ENCODE assay signal across 10 cellular contexts in the genomic region with DNA sequence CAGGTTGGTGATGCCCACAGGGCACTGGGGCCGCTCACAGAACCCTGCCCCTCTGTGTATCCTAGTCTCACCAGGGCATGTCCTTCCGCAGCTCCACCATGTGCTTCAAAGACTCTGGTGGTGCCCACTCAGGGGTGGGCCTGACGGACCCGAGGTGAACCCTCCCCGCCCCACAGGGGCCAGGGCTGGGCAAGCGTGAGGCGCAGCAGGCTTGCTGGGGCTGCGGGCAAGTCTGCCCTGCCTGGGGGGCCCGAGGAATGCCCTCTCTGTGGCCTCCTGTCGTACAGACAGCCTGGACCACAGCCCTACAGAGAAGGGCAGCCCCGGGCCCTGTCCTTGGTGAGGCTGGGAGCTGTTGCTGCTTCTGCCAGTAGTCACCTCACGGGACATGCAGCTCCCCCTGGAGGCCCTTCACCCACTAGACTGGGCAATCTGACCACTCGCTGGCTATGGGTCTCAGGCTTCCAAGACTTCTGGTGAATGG. TPM values are rescaled to one million over a fixed set of nuclear protein-coding genes. Genes with fewer than 3 reads are reported as not detected.
DNase-seq lines count a peak whose midpoint lies in the region; ATAC-seq and TF ChIP-seq lines count a peak whose summit lies in the region.
"Had no signal": no experiment of that assay in that cellular context is flagged by ENCODE, and none has a peak within 500 bp of the region (broad histone marks: within the 10 kb centered on the region; RNA-seq: fewer than 3 reads in every experiment).

No MANE protein-coding gene starts in this region.

- H2AFZ ChIP-seq in HCT116 (ENCODE audit: low read depth, low read length, poor library complexity, severe bottlenecking) (no peak overlapping the region), SK-N-SH (ENCODE audit: low read depth) (no peak overlapping the region)

- H3K27ac ChIP-seq in HCT116 (ENCODE audit: low read depth, low read length) (no peak overlapping the region), SK-N-SH (ENCODE audit: low read depth in 2 of 2, low read length in 1 of 2) (no peak overlapping the region; a peak in 1 of 4 replicates), sigmoid colon (no peak overlapping the region)

- no peaks in the 10 kb centered on the region for H3K9me3 ChIP-seq in HCT116 (ENCODE audit: control insufficient read depth in 1 of 2, insufficient read depth in 1 of 2, low read depth in 1 of 2, low read length in 2 of 2)
- H3K9me3 ChIP-seq in SK-N-SH, result no peaks in the 10 kb centered on the region
- no peaks in the 10 kb centered on the region for H3K9me3 ChIP-seq in sigmoid colon

- H3K9me2 ChIP-seq in HCT116 (ENCODE audit: insufficient read depth), result no peaks in the 10 kb centered on the region
- no peaks in the 10 kb centered on the region for H3K9me2 ChIP-seq in SK-N-SH

- CTCF ChIA-PET in HCT116 (lab: Charles Lee), result interaction anchor here (0.6 to 1.2 kb wide), 2 partner anchors 21 to 70 kb away, joined by 3 to 4 read pairs; no protein-coding TSS in a partner anchor
- CTCF ChIA-PET in SK-N-SH (lab: Yijun Ruan, JAX), result interaction anchor here (0.7 to 2.4 kb wide), 15 partner anchors 9 to 105 kb away, joined by 3 to 13 read pairs (median 4); no protein-coding TSS in a partner anchor

- no peak for TF ChIP-seq POLR2A in HCT116 (IDR thresholded peaks at IDR 0.05; ENCODE audit: borderline replicate concordance, extremely low read depth, insufficient read depth, insufficient read length)
- TF ChIP-seq POLR2A in sigmoid colon (IDR thresholded peaks at IDR 0.05), result no peak

- POLR2A ChIA-PET in HCT116 (lab: Charles Lee) (no interaction called here), SK-N-SH (lab: Yijun Ruan, JAX) (interaction anchor here (0.7 to 1.2 kb wide), 2 partner anchors 91 to 782 kb away, joined by 3 to 5 read pairs; no protein-coding TSS in a partner anchor)

- H3K27me3 ChIP-seq in HCT116 (ENCODE audit: insufficient read depth, low read length) (no peaks in the 10 kb centered on the region), SK-N-SH (ENCODE audit: insufficient read depth) (no peaks in the 10 kb centered on the region), sigmoid colon (no peaks in the 10 kb centered on the region)

- peaks cover 2 to 6% of the 10 kb centered on the region in 2 experiments for H3K4me1 ChIP-seq in HCT116 (ENCODE audit: control insufficient read depth in 1 of 2, insufficient read depth in 2 of 2, low read length in 2 of 2)
- peaks cover 17 to 69% of the 10 kb centered on the region in 2 experiments; a peak in 3 of 4 replicates for H3K4me1 ChIP-seq in SK-N-SH (ENCODE audit: control insufficient read depth in 1 of 2, insufficient read depth in 2 of 2, low read depth in 1 of 2, low read length in 1 of 2)
- H3K4me1 ChIP-seq in sigmoid colon, result no peaks in the 10 kb centered on the region

- DNase-seq in HCT116 (ENCODE audit: low read depth, low spot score) (no peak), SK-N-SH (peak; percentile 61), foreskin fibroblast (peak in 1 of 2 donors; percentile 51), sigmoid colon (peak; percentile 66)
- DNase-seq: NCI-H2029; stimulated activated naive B cell treated with anti-CD40 and anti-IgM and Interleukin-4, amounts not matched to agents 10 μg/mL and 1 μg/mL and 100 μg/mL, for 72 hours had no signal

- no peak overlapping the region for H3K4me3 ChIP-seq in HCT116 (replicated peaks in 1 of 2; ENCODE audit: low read depth in 1 of 2, low read length in 2 of 2)
- H3K4me3 ChIP-seq in SK-N-SH (ENCODE audit: low read depth in 2 of 2, low read length in 1 of 2), result no peak overlapping the region
- H3K4me3 ChIP-seq in foreskin fibroblast (ENCODE audit: low read depth in 1 of 2, low read length in 2 of 2), result no peak overlapping the region
- no peak overlapping the region for H3K4me3 ChIP-seq in sigmoid colon

- TF ChIP-seq RAD21 in HCT116 (IDR thresholded peaks at IDR 0.05; ENCODE audit: low read depth) (peak; percentile 24; the same call in 1 of the 2 replicates), SK-N-SH (IDR thresholded peaks at IDR 0.05; ENCODE audit: low read length) (peak; percentile 33)

- H3K9ac ChIP-seq in HCT116 (ENCODE audit: low read length) (no peak overlapping the region), SK-N-SH (no peak overlapping the region)

- TF ChIP-seq CTCF in HCT116 (IDR thresholded peaks at IDR 0.05 in 2 of 3, conservative IDR thresholded peaks at IDR 0.05 in 1 of 3; ENCODE audit: borderline replicate concordance in 1 of 3, insufficient read depth in 1 of 3, low read depth in 2 of 3, low read length in 2 of 3) (peak in 2 of 3 experiments; percentile 29 to 52; a peak in 3 of 6 replicates), SK-N-SH (IDR thresholded peaks at IDR 0.05) (peak; percentile 52), foreskin fibroblast (IDR thresholded peaks at IDR 0.05; ENCODE audit: low read depth, low read length) (peak; percentile 52), sigmoid colon (IDR thresholded peaks at IDR 0.05) (no peak)

- RAD21 ChIA-PET in HCT116 (lab: Charles Lee; ENCODE audit: low non-redundant PET in 1 of 2, low total read pairs in 2 of 2, uncharacterized antibody in 2 of 2, unreplicated experiment in 2 of 2), result no interaction called here

- H3F3A ChIP-seq in SK-N-SH (replicated peaks; ENCODE audit: insufficient read depth), result no peaks in the 10 kb centered on the region

- intact Hi-C loops in HCT116 (cut with micrococcal nuclease), result no loop called here
- intact Hi-C loops in sigmoid colon (cut with DNase I), result no loop called here

- no TSS peak for BruUV-seq in HCT116 (replicated peaks; lab: Mats Ljungman, UMichigan)

- WGBS in SK-N-SH (ENCODE audit: low lambda C conversion rate), result no CpG with 5 or more reads among the region's 13 CpGs
- WGBS in sigmoid colon, 2 donors, result 93 to 94% methylated on average over 13 of the region's 13 CpGs

- H4K20me1 ChIP-seq in HCT116 (ENCODE audit: insufficient read depth) (no peaks in the 10 kb centered on the region), SK-N-SH (ENCODE audit: insufficient read depth) (no peaks in the 10 kb centered on the region)

- H3K36me3 ChIP-seq in HCT116 (ENCODE audit: control insufficient read depth in 1 of 2, insufficient read depth in 2 of 2, low read length in 2 of 2), result no peaks in the 10 kb centered on the region
- no peaks in the 10 kb centered on the region for H3K36me3 ChIP-seq in SK-N-SH (replicated peaks in 1 of 2; ENCODE audit: control insufficient read depth in 1 of 2, insufficient read depth in 2 of 2, low read length in 1 of 2)
- peaks cover 0 to 15% (median 0%) of the 10 kb centered on the region in 4 donors for H3K36me3 ChIP-seq in sigmoid colon

- H3K79me2 ChIP-seq in HCT116 (ENCODE audit: insufficient read depth, low read length) (no peaks in the 10 kb centered on the region), SK-N-SH (ENCODE audit: insufficient read depth) (no peaks in the 10 kb centered on the region)

- H3K4me2 ChIP-seq in HCT116 (ENCODE audit: low read length) (no peak overlapping the region), SK-N-SH (no peak overlapping the region)

- TF ChIP-seq EP300 in SK-N-SH (IDR thresholded peaks at IDR 0.05; ENCODE audit: borderline replicate concordance in 1 of 2, low read depth in 1 of 2, low read length in 1 of 2) (no peak), sigmoid colon (IDR thresholded peaks at IDR 0.05) (no peak)

- peak; percentile 65 for ATAC-seq in HCT116
- ATAC-seq in GM21576 (IDR thresholded peaks at IDR 0.05; ENCODE audit: unreplicated experiment), result no peak
- no peak for ATAC-seq in GM21360 (IDR thresholded peaks at IDR 0.05; ENCODE audit: unreplicated experiment)
- ATAC-seq in HG02884 (IDR thresholded peaks at IDR 0.05; ENCODE audit: unreplicated experiment), result no peak
- ATAC-seq in HG03342 (IDR thresholded peaks at IDR 0.05; ENCODE audit: unreplicated experiment), result no peak
- ATAC-seq: stimulated activated naive B cell treated with anti-CD40 and anti-IgM and Interleukin-4, amounts not matched to agents 10 μg/mL and 1 μg/mL and 100 μg/mL, for 72 hours had no signal

TF ChIP-seq in HCT116, 20 proteins besides CTCF, POLR2A, EP300 and RAD21 (continues in another document):
- TF ChIP-seq, protein P1, sequence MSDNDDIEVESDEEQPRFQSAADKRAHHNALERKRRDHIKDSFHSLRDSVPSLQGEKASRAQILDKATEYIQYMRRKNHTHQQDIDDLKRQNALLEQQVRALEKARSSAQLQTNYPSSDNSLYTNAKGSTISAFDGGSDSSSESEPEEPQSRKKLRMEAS (IDR thresholded peaks at IDR 0.05), result no peak
- TF ChIP-seq FOSL1 (IDR thresholded peaks at IDR 0.05; ENCODE audit: low read depth), result no peak
- TF ChIP-seq ELF1 (IDR thresholded peaks at IDR 0.05; ENCODE audit: borderline replicate concordance, low read depth), result no peak
- no peak for TF ChIP-seq SRF (IDR thresholded peaks at IDR 0.05; ENCODE audit: low read depth)
- TF ChIP-seq SP1 (IDR thresholded peaks at IDR 0.05; ENCODE audit: low read depth), result no peak

TF ChIP-seq in SK-N-SH, 30 proteins besides CTCF, POLR2A, EP300 and RAD21:
- TF ChIP-seq JUND (IDR thresholded peaks at IDR 0.05) (no peak), SMC3 (IDR thresholded peaks at IDR 0.05; ENCODE audit: low read depth, low read length) (peak; percentile 32; the same call in 1 of the 2 replicates)

RNA-seq across cellular contexts. Expression of a gene that starts 40.2 kb away (rescaled TPM):
- total RNA-seq in HCT116 (2021; ENCODE audit: unreplicated experiment) (3.9 TPM), sigmoid colon (1 to 10 TPM; 1.7 to 4.3 (median 3.3) TPM)
- polyA plus RNA-seq in HCT116 (2012), result 0.68 and 0.69 TPM in 2 replicates
- polyA plus RNA-seq in SK-N-SH (2012; rRNA removed) (not detected in 2 replicates), sigmoid colon (1 to 10 TPM in 2 of 3 donors, not detected in 1; 1.8 to 2.4 TPM)
- polyA plus RNA-seq in SK-N-SH (2012; cell fraction: cytosol; rRNA removed), result 0.07 TPM in 1 of 2 replicates, not detected in the other
- 0.29 and 0.41 TPM in 2 replicates for polyA plus RNA-seq in SK-N-SH (2012; cell fraction: nucleus; rRNA removed)

RNA-seq across cellular contexts. Expression of a gene that starts 53.9 kb away (rescaled TPM):
- total RNA-seq in HCT116 (2021; ENCODE audit: unreplicated experiment) (12.1 TPM), sigmoid colon (10 to 100 TPM in 1 of 4 donors, 1 to 10 TPM in 3; 3.6 to 15.0 (median 5.3) TPM)
- 8.8 and 10.9 TPM in 2 replicates for polyA plus RNA-seq in HCT116 (2012)
- polyA plus RNA-seq in SK-N-SH (2012; rRNA removed) (3.2 and 5.9 TPM in 2 replicates), sigmoid colon (1 to 10 TPM; 2.5 to 7.0 (median 3.0) TPM)
- polyA plus RNA-seq in SK-N-SH (2012; cell fraction: cytosol; rRNA removed), result 2.0 and 4.8 TPM in 2 replicates
- polyA plus RNA-seq in SK-N-SH (2012; cell fraction: nucleus; rRNA removed), result 7.7 and 10.0 TPM in 2 replicates

RNA-seq across cellular contexts. Expression of a gene that starts 53.9 kb away (rescaled TPM):
- 24.6 TPM for total RNA-seq in HCT116 (2021; ENCODE audit: unreplicated experiment)
- polyA plus RNA-seq in HCT116 (2012), result 13.7 and 15.3 TPM in 2 replicates
- polyA plus RNA-seq in SK-N-SH (2012; rRNA removed), result 7.8 and 8.0 TPM in 2 replicates
- polyA plus RNA-seq in SK-N-SH (2012; cell fraction: cytosol; rRNA removed), result 3.0 and 4.0 TPM in 2 replicates
- polyA plus RNA-seq in SK-N-SH (2012; cell fraction: nucleus; rRNA removed), result 23.0 and 24.3 TPM in 2 replicates
- total RNA-seq in sigmoid colon, result 10 to 100 TPM in 1 of 4 donors, 1 to 10 TPM in 3; 6.6 to 15.0 (median 8.7) TPM
- polyA plus RNA-seq in sigmoid colon, result 1 to 10 TPM; 1.8 to 7.8 (median 2.8) TPM

Comparison
In these comparisons a context has a peak if more than half of its experiments do, and no peak if none do; other contexts are left out.
1. CTCF ChIP-seq: peak in HCT116 (2 of 3), SK-N-SH (single experiment) and foreskin fibroblast (single experiment); none in sigmoid colon (0 of 4).